1 cellular context compared by ENCODE assay signal in genomic region chr21:37605006-37605405, GRCh38.
A peak's percentile ranks its signal among the peaks of the same experiment; 100 is the strongest.
TF ChIP-seq lines count a peak whose summit lies in the region.

No MANE protein-coding gene starts in this region.

TF ChIP-seq in HEK293, 187 proteins besides CTCF, POLR2A, EP300 and RAD21 (continued from another document):
- TF ChIP-seq ZNF335 (tag by site-specific recombination; conservative IDR thresholded peaks at IDR 0.05) (no peak), ZBTB17 (tag by site-specific recombination; IDR thresholded peaks at IDR 0.05) (peak; percentile 33; the same call in 1 of the 2 replicates)
